ENCODE assay signal across 9 cellular contexts in genomic region chr18:75456277-75456676, GRCh38.
DNase-seq lines count a peak whose midpoint lies in the region; ATAC-seq and TF ChIP-seq lines count a peak whose summit lies in the region.
"Had no signal": no experiment of that assay in that cellular context is flagged by ENCODE, and none has a peak within 500 bp of the region (broad histone marks: within the 10 kb centered on the region; RNA-seq: fewer than 3 reads in every experiment).

No MANE protein-coding gene starts in this region.

- H3K27me3 Mint-ChIP-seq in activated naive CD8-positive, alpha-beta T cell = peaks cover 22% of the 10 kb centered on the region

- H3K4me1 Mint-ChIP-seq in activated naive CD8-positive, alpha-beta T cell (ENCODE audit: low read depth) = peaks cover 11% of the 10 kb centered on the region

- H3K9me3 Mint-ChIP-seq in activated naive CD8-positive, alpha-beta T cell (ENCODE audit: low read depth) = peaks cover 11% of the 10 kb centered on the region

- peak overlapping the region; percentile 76 for H3K4me3 Mint-ChIP-seq in activated naive CD8-positive, alpha-beta T cell

- H3K27ac Mint-ChIP-seq in activated naive CD8-positive, alpha-beta T cell = no peak overlapping the region

- TF ChIP-seq CTCF in GM20000 (IDR thresholded peaks at IDR 0.05; ENCODE audit: extremely low read depth, missing control alignments) = no peak

- DNase-seq in GM20000 (ENCODE audit: low spot score) (peak; percentile 18), iPS-NIHi7 (ENCODE audit: extremely low spot score) (peak; percentile 31), NCI-H1436 (lab: John Stamatoyannopoulos, UW) (no peak), DMS114 treated with DMSO at 0.1 percent for 48 hours (lab: John Stamatoyannopoulos, UW; ENCODE audit: unreplicated experiment) (no peak)
- peak; percentile 47 to 51 for DNase-seq in stimulated activated CD4-positive, alpha-beta T cell treated with anti-CD3 and anti-CD28 coated beads, Interleukin-2, amount 100 ng/mL, for 24 hours
- DNase-seq in NK-92 treated with Interleukin-12 subunit alpha and Interleukin-12 subunit beta, amount 100 ng/mL, for 24 hours (lab: John Stamatoyannopoulos, UW) = no peak
- DNase-seq: GDM1 had no signal

- no peak for ATAC-seq in HG03097 (IDR thresholded peaks at IDR 0.05; ENCODE audit: low FRiP score, unreplicated experiment)

- H3K36me3 Mint-ChIP-seq in activated naive CD8-positive, alpha-beta T cell = peaks cover 3% of the 10 kb centered on the region

Comparison
In these comparisons a context has a peak if more than half of its experiments do, and no peak if none do; other contexts are left out.
1. DNase-seq: peak in GM20000 (single experiment), iPS-NIHi7 (single experiment) and stimulated activated CD4-positive, alpha-beta T cell treated with anti-CD3 and anti-CD28 coated beads, Interleukin-2, amount 100 ng/mL, for 24 hours (2 of 2); none in NK-92 treated with Interleukin-12 subunit alpha and Interleukin-12 subunit beta, amount 100 ng/mL, for 24 hours (single experiment), NCI-H1436 (single experiment) and DMS114 treated with DMSO at 0.1 percent for 48 hours (single experiment).